Comparison of ENCODE assay signal across 1 cellular context in genomic region chr6:30127238-30128093, GRCh38.
TF ChIP-seq lines count a peak whose summit lies in the region.

No MANE protein-coding gene starts in this region.

TF ChIP-seq in HepG2, 621 proteins besides CTCF, POLR2A, EP300 and RAD21:
- no peak for TF ChIP-seq MIER3 (CRISPR knock-in tag; IDR thresholded peaks at IDR 0.05; ENCODE audit: borderline replicate concordance)
- TF ChIP-seq ZNF354B (CRISPR knock-in tag; IDR thresholded peaks at IDR 0.05) = no peak
- no peak for TF ChIP-seq CCDC6 (CRISPR knock-in tag; IDR thresholded peaks at IDR 0.05)
- no peak for TF ChIP-seq CBX1 (IDR thresholded peaks at IDR 0.05; ENCODE audit: low read depth)
- TF ChIP-seq ZNF672 (CRISPR knock-in tag; IDR thresholded peaks at IDR 0.05) = no peak
- no peak for TF ChIP-seq MIXL1 (CRISPR knock-in tag; IDR thresholded peaks at IDR 0.05)
- no peak for TF ChIP-seq ZNF383 (CRISPR knock-in tag; IDR thresholded peaks at IDR 0.05; ENCODE audit: borderline replicate concordance)
- TF ChIP-seq MAFG (CRISPR knock-in tag; IDR thresholded peaks at IDR 0.05) = no peak
- no peak for TF ChIP-seq ZNF30 (CRISPR knock-in tag; IDR thresholded peaks at IDR 0.05)
- no peak for TF ChIP-seq SMAD1 (CRISPR knock-in tag; IDR thresholded peaks at IDR 0.05; ENCODE audit: borderline replicate concordance, low read depth)
- TF ChIP-seq DPF2 (CRISPR knock-in tag; IDR thresholded peaks at IDR 0.05; ENCODE audit: borderline replicate concordance, low read depth) = no peak
- TF ChIP-seq KDM5A (IDR thresholded peaks at IDR 0.05; ENCODE audit: borderline replicate concordance, low read length) = no peak
- TF ChIP-seq MYPOP (CRISPR knock-in tag; IDR thresholded peaks at IDR 0.05) = no peak
- no peak for TF ChIP-seq MTF1 (CRISPR knock-in tag; IDR thresholded peaks at IDR 0.05)
- no peak for TF ChIP-seq GPBP1L1 (CRISPR knock-in tag; IDR thresholded peaks at IDR 0.05)
- TF ChIP-seq MZF1 (CRISPR knock-in tag; IDR thresholded peaks at IDR 0.05; ENCODE audit: borderline replicate concordance) = no peak
- TF ChIP-seq SOX6 (IDR thresholded peaks at IDR 0.05) = no peak
- TF ChIP-seq SOX6 (CRISPR knock-in tag; IDR thresholded peaks at IDR 0.05) = no peak
- TF ChIP-seq SIX1 (CRISPR knock-in tag; IDR thresholded peaks at IDR 0.05; ENCODE audit: borderline replicate concordance) = no peak
